20 cellular contexts compared by ENCODE assay signal in genomic region chr9:13791816-13792215, GRCh38.
DNase-seq lines count a peak whose midpoint lies in the region; ATAC-seq, FAIRE-seq and TF ChIP-seq lines count a peak whose summit lies in the region.
"Had no signal": no experiment of that assay in that cellular context is flagged by ENCODE, and none has a peak within 500 bp of the region (broad histone marks: within the 10 kb centered on the region; RNA-seq: fewer than 3 reads in every experiment).

No MANE protein-coding gene starts in this region.

- peak; percentile 68 for DNase-seq in NCI-H2227 treated with DMSO at 0.1 percent for 48 hours (lab: John Stamatoyannopoulos, UW)
- peak; percentile 64 for DNase-seq in colonic mucosa
- peak; percentile 58 for DNase-seq in HepG2 (ENCODE audit: low spot score)
- DNase-seq in aorta: no peak
- DNase-seq in activated CD4-positive, alpha-beta T cell treated with anti-CD3 and anti-CD28 coated beads, Interleukin-2, amount 50 U/mL, for 48 hours: no peak
- no peak for DNase-seq in NCI-H2107 treated with DMSO at 0.1 percent for 48 hours (lab: John Stamatoyannopoulos, UW; ENCODE audit: unreplicated experiment)
- no peak for DNase-seq in NCI-H774 (lab: John Stamatoyannopoulos, UW)
- DNase-seq: ACHN; C1 segment of cervical spinal cord; CD8-positive, alpha-beta memory T cell; DMS79 treated with DMSO at 0.1 percent for 48 hours; H7; Karpas-422; NCI-H1417 treated with DMSO at 0.1 percent for 48 hours; NCI-H187 treated with DMSO at 0.1 percent for 48 hours; NCI-H526 treated with DMSO at 0.1 percent for 48 hours; OCI-M1; Right ventricle myocardium superior; SW 1271 had no signal

- POLR2A ChIA-PET in HepG2 (lab: Yijun Ruan, JAX): no interaction called here

- in situ Hi-C loops in HepG2 (cut with HindIII; ENCODE audit: extremely low pct_ligation_motif_present, low pct_unique_long_range_greater_than_20kb): no loop called here

- H3K79me2 ChIP-seq in HepG2 (ENCODE audit: insufficient read depth, low read length): no peaks in the 10 kb centered on the region

- no TSS peak for BruUV-seq in HepG2 (replicated peaks; lab: Mats Ljungman, UMichigan)

- H2AFZ ChIP-seq in HepG2 (ENCODE audit: low read length): no peak overlapping the region

- H3K9me3 ChIP-seq in colonic mucosa (no peaks in the 10 kb centered on the region), HepG2 (ENCODE audit: low read length) (no peaks in the 10 kb centered on the region), aorta (ENCODE audit: control insufficient read depth, low read length) (no peaks in the 10 kb centered on the region)

- H3K27ac ChIP-seq in colonic mucosa (no peak overlapping the region), HepG2 (ENCODE audit: extremely low read length, insufficient read depth, low read length) (no peak overlapping the region), aorta (ENCODE audit: low read depth in 1 of 2, low read length in 2 of 2) (no peak overlapping the region)

- H3K4me3 ChIP-seq in colonic mucosa (no peak overlapping the region), HepG2 (replicated peaks in 1 of 3; ENCODE audit: insufficient read depth in 1 of 3, low read depth in 2 of 3, low read length in 3 of 3) (0 out of 6 replicates have a peak overlapping the region, but pooled peaks of 1 of the 3 experiments have one; percentile 16), aorta (ENCODE audit: low read length in 2 of 2) (no peak overlapping the region)

- ATAC-seq in HepG2: peak; percentile 92
- no peak for ATAC-seq in aorta (ENCODE audit: low FRiP score)

- TF ChIP-seq EP300 in HepG2 (IDR thresholded peaks at IDR 0.05; ENCODE audit: low read depth in 2 of 2, low read length in 2 of 2) (no peak), HepG2 (CRISPR knock-in tag; IDR thresholded peaks at IDR 0.05; ENCODE audit: borderline replicate concordance) (no peak)

- no peaks in the 10 kb centered on the region for H4K20me1 ChIP-seq in HepG2 (ENCODE audit: insufficient read depth, low read length)

- no peak for TF ChIP-seq RAD21 in HepG2 (CRISPR knock-in tag; IDR thresholded peaks at IDR 0.05)

- no peaks in the 10 kb centered on the region for H3K27me3 ChIP-seq in colonic mucosa
- H3K27me3 ChIP-seq in HepG2 (ENCODE audit: control insufficient read depth in 1 of 2, insufficient read depth in 2 of 2, low read length in 2 of 2): no peaks in the 10 kb centered on the region
- no peaks in the 10 kb centered on the region for H3K27me3 ChIP-seq in aorta (ENCODE audit: control insufficient read depth in 1 of 2, insufficient read depth in 2 of 2, low read length in 1 of 2)

- FAIRE-seq in HepG2 (lab: Jason Lieb, UNC): no peak
- FAIRE-seq: HTR-8/SVneo had no signal

- no peak for TF ChIP-seq CTCF in colonic mucosa (IDR thresholded peaks at IDR 0.05)
- no peak for TF ChIP-seq CTCF in HepG2 (CRISPR knock-in tag; IDR thresholded peaks at IDR 0.05)

- H3K9ac ChIP-seq in colonic mucosa (ENCODE audit: low read depth in 2 of 2, low read length in 2 of 2): no peak overlapping the region
- no peak overlapping the region for H3K9ac ChIP-seq in HepG2 (ENCODE audit: insufficient read depth, low read depth, low read length)

- H3K36me3 ChIP-seq in colonic mucosa: no peaks in the 10 kb centered on the region
- no peaks in the 10 kb centered on the region for H3K36me3 ChIP-seq in HepG2 (replicated peaks in 1 of 2; ENCODE audit: control insufficient read depth in 1 of 2, insufficient read depth in 2 of 2, low read length in 2 of 2)
- no peaks in the 10 kb centered on the region for H3K36me3 ChIP-seq in aorta (ENCODE audit: control insufficient read depth in 1 of 2, insufficient read depth in 2 of 2, low read length in 1 of 2)

- 0 out of 2 replicates have a peak overlapping the region, but pooled peaks have one; percentile 4 for H3K4me2 ChIP-seq in HepG2 (ENCODE audit: low read depth, low read length)

- no peak for TF ChIP-seq POLR2A in HepG2 (IDR thresholded peaks at IDR 0.05; ENCODE audit: insufficient read depth in 1 of 2, low read depth in 2 of 2, low read length in 2 of 2)

- CTCF ChIA-PET in HepG2 (lab: Yijun Ruan, JAX; ENCODE audit: low intra/inter-chr PET ratio, low total read pairs): no interaction called here

- intact Hi-C loops in colonic mucosa (cut with DNase I) (no loop called here), HepG2 (cut with micrococcal nuclease; ENCODE audit: unreplicated experiment) (no loop called here), aorta (cut with DNase I) (no loop called here)

- H3K4me1 ChIP-seq in colonic mucosa (no peaks in the 10 kb centered on the region), HepG2 (ENCODE audit: insufficient read depth, low read length) (peaks cover 14% of the 10 kb centered on the region), aorta (ENCODE audit: control insufficient read depth in 1 of 2, insufficient read depth in 2 of 2, low read length in 2 of 2) (no peaks in the 10 kb centered on the region)

- WGBS in HepG2 (ENCODE audit: low lambda C conversion rate): 0% methylated on average over 3 of the region's 4 CpGs
- 86 to 92% methylated on average over 4 of the region's 4 CpGs for WGBS in aorta, 2 donors

TF ChIP-seq in HepG2, 621 proteins besides CTCF, POLR2A, EP300 and RAD21 (continues in another document):
- TF ChIP-seq ATF5 (CRISPR knock-in tag; IDR thresholded peaks at IDR 0.05; ENCODE audit: low read depth) (no peak), BHLHE40 (IDR thresholded peaks at IDR 0.05; ENCODE audit: low read length) (no peak), ZNF281 (CRISPR knock-in tag; IDR thresholded peaks at IDR 0.05; ENCODE audit: borderline replicate concordance) (peak; percentile 39; the same call in 1 of the 2 replicates), PPARG (CRISPR knock-in tag; conservative IDR thresholded peaks at IDR 0.05) (no peak), FOXA1 (IDR thresholded peaks at IDR 0.05) (no peak), FOXA1 (CRISPR knock-in tag; IDR thresholded peaks at IDR 0.05) (peak; percentile 46), BRCA1 (CRISPR knock-in tag; IDR thresholded peaks at IDR 0.05) (no peak), ZBTB42 (CRISPR knock-in tag; IDR thresholded peaks at IDR 0.05) (no peak), ZNF331 (CRISPR knock-in tag; IDR thresholded peaks at IDR 0.05) (peak; percentile 94), ZNF563 (CRISPR knock-in tag; IDR thresholded peaks at IDR 0.05) (no peak), XRCC5 (optimal IDR thresholded peaks at IDR 0.05; ENCODE audit: low read length) (peak; percentile 25), PHF5A (CRISPR knock-in tag; IDR thresholded peaks at IDR 0.05; ENCODE audit: low read depth, unreplicated experiment) (no peak), MLXIP (CRISPR knock-in tag; IDR thresholded peaks at IDR 0.05; ENCODE audit: borderline replicate concordance) (no peak), TOE1 (CRISPR knock-in tag; IDR thresholded peaks at IDR 0.05) (no peak), ZIK1 (CRISPR knock-in tag; IDR thresholded peaks at IDR 0.05; ENCODE audit: borderline replicate concordance, low read depth) (no peak), TCF7L2 (IDR thresholded peaks at IDR 0.05; ENCODE audit: low read depth, low read length) (no peak)

Comparison
In these comparisons a context has a peak if more than half of its experiments do, and no peak if none do; other contexts are left out.
1. DNase-seq: peak in NCI-H2227 treated with DMSO at 0.1 percent for 48 hours (single experiment), colonic mucosa (single experiment) and HepG2 (single experiment); none in aorta (0 of 2), activated CD4-positive, alpha-beta T cell treated with anti-CD3 and anti-CD28 coated beads, Interleukin-2, amount 50 U/mL, for 48 hours (0 of 2), NCI-H2107 treated with DMSO at 0.1 percent for 48 hours (single experiment) and NCI-H774 (single experiment).